29 cellular contexts compared by ENCODE assay signal in the genomic region with DNA sequence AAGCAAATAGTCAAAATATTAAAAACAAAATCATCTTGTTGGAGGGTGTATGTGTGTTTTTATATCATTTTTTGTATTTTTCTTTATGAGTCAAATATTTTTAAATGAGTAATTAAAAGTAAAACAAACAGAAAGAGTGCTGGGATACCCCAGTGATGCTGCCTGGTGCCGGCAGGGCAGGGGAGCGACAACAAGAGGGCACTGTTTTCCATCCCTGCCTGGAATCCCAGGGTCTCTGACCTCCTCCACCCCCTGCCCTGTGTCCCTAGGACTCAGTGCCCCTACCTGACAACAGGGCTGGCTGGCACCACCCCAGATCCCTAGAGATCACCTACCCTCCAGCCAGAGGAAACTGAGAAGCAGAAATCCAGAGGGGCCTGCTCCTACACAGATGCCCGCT. TPM values are rescaled to one million over a fixed set of nuclear protein-coding genes. Genes with fewer than 3 reads are reported as not detected.
DNase-seq lines count a peak whose midpoint lies in the region; TF ChIP-seq lines count a peak whose summit lies in the region.
"Had no signal": no experiment of that assay in that cellular context is flagged by ENCODE, and none has a peak within 500 bp of the region (broad histone marks: within the 10 kb centered on the region; RNA-seq: fewer than 3 reads in every experiment).

No MANE protein-coding gene starts in this region.

- no peaks in the 10 kb centered on the region for H3K9me3 Mint-ChIP-seq in mesothelial cell of epicardium
- H3K9me3 Mint-ChIP-seq: activated B cell treated with CpG ODN at 0.5 μM for 24 hours; activated naive CD4-positive, alpha-beta T cell treated with anti-CD3 and anti-CD28 coated beads for 36 hours had no signal

- no peaks in the 10 kb centered on the region for H4K20me1 ChIP-seq in Loucy (ENCODE audit: insufficient read depth, low read length, poor library complexity, severe bottlenecking)
- H4K20me1 ChIP-seq: BLaER1 had no signal

- no peak overlapping the region for H3K9ac ChIP-seq in Loucy (ENCODE audit: low read depth, low read length, poor library complexity, severe bottlenecking)
- H3K9ac ChIP-seq: BLaER1 had no signal

- H3K4me2 ChIP-seq in Loucy (ENCODE audit: low read depth, low read length, poor library complexity, severe bottlenecking) = no peak overlapping the region
- H3K4me2 ChIP-seq: BLaER1 had no signal

- 0 out of 2 replicates have a peak, but pooled peaks cover 3% of the 10 kb centered on the region for H3F3A ChIP-seq in Loucy (ENCODE audit: low read depth)

- H3K36me3 ChIP-seq in Loucy (ENCODE audit: insufficient read depth, low read length) = no peaks in the 10 kb centered on the region
- H3K36me3 ChIP-seq in brain microvascular endothelial cell (replicated peaks) = no peaks in the 10 kb centered on the region
- H3K36me3 ChIP-seq: adrenal gland, BLaER1, breast epithelium, colonic mucosa, HAP-1, left ventricle myocardium inferior, tibial artery had no signal

- H3K4me3 ChIP-seq in AG09309 (ENCODE audit: control insufficient read depth, low read depth, low read length) = no peak overlapping the region
- H3K4me3 ChIP-seq in Loucy (ENCODE audit: low read length, poor library complexity, severe bottlenecking) = no peak overlapping the region
- H3K4me3 ChIP-seq in brain microvascular endothelial cell (ENCODE audit: low read depth, low read length) = no peak overlapping the region
- H3K4me3 ChIP-seq: adrenal gland, BLaER1, breast epithelium, colonic mucosa, HAP-1, left ventricle myocardium inferior, skin epidermis, tibial artery had no signal

- no peak overlapping the region for H3K27ac Mint-ChIP-seq in mesothelial cell of epicardium
- H3K27ac Mint-ChIP-seq: activated B cell treated with CpG ODN at 0.5 μM for 24 hours; activated naive CD4-positive, alpha-beta T cell treated with anti-CD3 and anti-CD28 coated beads for 36 hours had no signal

- peaks cover 5% of the 10 kb centered on the region for H3K4me1 ChIP-seq in Loucy (ENCODE audit: insufficient read depth, low read length, poor library complexity, severe bottlenecking)
- H3K4me1 ChIP-seq: adrenal gland, breast epithelium had no signal

- H3K9me3 ChIP-seq in Loucy (ENCODE audit: insufficient read depth, low read depth, low read length) = no peaks in the 10 kb centered on the region
- H3K9me3 ChIP-seq: adrenal gland, BLaER1, breast epithelium, colonic mucosa, HAP-1, left ventricle myocardium inferior, tibial artery had no signal

- H3K36me3 Mint-ChIP-seq in mesothelial cell of epicardium = no peaks in the 10 kb centered on the region

- H3K27me3 Mint-ChIP-seq in mesothelial cell of epicardium (ENCODE audit: low read depth) = peaks cover 11% of the 10 kb centered on the region
- H3K27me3 Mint-ChIP-seq: activated B cell treated with CpG ODN at 0.5 μM for 24 hours had no signal

- CTCF ChIA-PET in GM10248 (lab: Yijun Ruan, JAX) = interaction anchor here (1.3 to 4.1 kb wide), 6 partner anchors 12 to 281 kb away, joined by 4 to 44 read pairs (median 5); a partner anchor contains a TSS

- in situ Hi-C loops in brain microvascular endothelial cell (cut with HindIII; ENCODE audit: low pct_ligation_motif_present, low sequenced_read_pairs) = no loop called here

- no peaks in the 10 kb centered on the region for H3K27me3 ChIP-seq in Loucy (ENCODE audit: insufficient read depth, low read length, poor library complexity, severe bottlenecking)
- H3K27me3 ChIP-seq in brain microvascular endothelial cell (replicated peaks) = no peaks in the 10 kb centered on the region
- H3K27me3 ChIP-seq: adrenal gland, BLaER1, breast epithelium, colonic mucosa, tibial artery had no signal

- H3K4me1 Mint-ChIP-seq in mesothelial cell of epicardium = peaks cover 3% of the 10 kb centered on the region

- H2AFZ ChIP-seq in Loucy (ENCODE audit: low read length) = no peak overlapping the region

- H3K27ac ChIP-seq in brain microvascular endothelial cell = no peak overlapping the region
- H3K27ac ChIP-seq: adrenal gland, BLaER1, breast epithelium, colonic mucosa, left ventricle myocardium inferior, skin epidermis, tibial artery had no signal

- TF ChIP-seq CTCF in AG09309 (IDR thresholded peaks at IDR 0.05; ENCODE audit: control insufficient read depth, insufficient read depth, low read depth, low read length, missing control alignments) = peak; percentile 10
- TF ChIP-seq CTCF in Loucy (conservative IDR thresholded peaks at IDR 0.05; ENCODE audit: low read length) = peak; percentile 22; the same call in 1 of the 2 replicates
- peak; percentile 33 for TF ChIP-seq CTCF in brain microvascular endothelial cell (IDR thresholded peaks at IDR 0.05; ENCODE audit: low read depth, low read length, missing control alignments)
- TF ChIP-seq CTCF in GM10248 (IDR thresholded peaks at IDR 0.05; ENCODE audit: control extremely low read depth, extremely low read depth, low read depth, missing control alignments) = no peak
- TF ChIP-seq CTCF in mesothelial cell of epicardium (IDR thresholded peaks at IDR 0.05; ENCODE audit: unreplicated experiment) = no peak

- no peaks in the 10 kb centered on the region for H3K79me2 ChIP-seq in Loucy (ENCODE audit: insufficient read depth, low read length)

- H3K9me2 ChIP-seq in Loucy (replicated peaks; ENCODE audit: low read depth, low read length) = no peaks in the 10 kb centered on the region

- POLR2A ChIA-PET in GM10248 (lab: Yijun Ruan, JAX) = no interaction called here

- H3K4me3 Mint-ChIP-seq in mesothelial cell of epicardium = no peak overlapping the region
- H3K4me3 Mint-ChIP-seq: activated B cell treated with CpG ODN at 0.5 μM for 24 hours; activated naive CD4-positive, alpha-beta T cell treated with anti-CD3 and anti-CD28 coated beads for 36 hours had no signal

- DNase-seq in AG09309 (ENCODE audit: low read depth) (no peak), brain microvascular endothelial cell (no peak), iPS-NIHi7 (ENCODE audit: extremely low spot score) (peak; percentile 59), NCI-H2107 (lab: John Stamatoyannopoulos, UW) (no peak), GM10248 (ENCODE audit: extremely low spot score) (no peak), SK-N-DZ (ENCODE audit: low spot score) (no peak), mesothelial cell of epicardium (ENCODE audit: low spot score in 2 of 2, unreplicated experiment in 2 of 2) (no peak)
- DNase-seq: activated B cell treated with CpG ODN at 0.5 μM for 24 hours; activated naive CD4-positive, alpha-beta T cell treated with anti-CD3 and anti-CD28 coated beads for 36 hours; adrenal gland; colonic mucosa; effector CD8-positive, alpha-beta T cell; erythroblast; hippocampal formation; left ventricle myocardium inferior; mesendoderm; NCI-H1417 treated with DMSO at 0.1 percent for 48 hours; NCI-H2081; NCI-H345; NCI-H82; tibial artery had no signal

RNA-seq across cellular contexts. Expression of a gene that starts 41.9 kb away (rescaled TPM):
- polyA plus RNA-seq in SK-N-DZ (2014; cell fraction: cytosol; rRNA removed) = 218 and 250 TPM in 2 replicates
- polyA plus RNA-seq in SK-N-DZ (2014; cell fraction: nucleus; rRNA removed) = 96.7 and 121 TPM in 2 replicates
- total RNA-seq in mesothelial cell of epicardium = 213 to 222 TPM (median 216 TPM) in 3 replicates

RNA-seq across cellular contexts. Expression of a gene that starts 48.9 kb away (rescaled TPM):
- polyA plus RNA-seq in SK-N-DZ (2014; cell fraction: cytosol; rRNA removed) = 0.18 TPM in 1 of 2 replicates, not detected in the other
- polyA plus RNA-seq in SK-N-DZ (2014; cell fraction: nucleus; rRNA removed) = not detected in 2 replicates
- 0.22 to 0.47 TPM (median 0.27 TPM) in 3 replicates for total RNA-seq in mesothelial cell of epicardium
- total RNA-seq: activated B cell treated with CpG ODN at 0.5 μM for 24 hours; adrenal gland; breast epithelium; left ventricle myocardium inferior; M059J; pulmonary artery endothelial cell; T-helper 2 cell treated with Interferon-gamma antibody and Interleukin-4, amounts not matched to agents 100 ng/mL and 5 ng/mL, for 36 hours had no signal
- polyA plus RNA-seq: adrenal gland had no signal

RNA-seq across cellular contexts. Expression of a gene that starts 54.0 kb away (rescaled TPM):
- polyA plus RNA-seq in SK-N-DZ (2014; cell fraction: cytosol; rRNA removed) = 33.7 and 40.1 TPM in 2 replicates
- polyA plus RNA-seq in SK-N-DZ (2014; cell fraction: nucleus; rRNA removed) = 24.7 and 25.4 TPM in 2 replicates
- 8.4 to 8.9 TPM (median 8.6 TPM) in 3 replicates for total RNA-seq in mesothelial cell of epicardium

Comparison
In these comparisons a context has a peak if more than half of its experiments do, and no peak if none do; other contexts are left out.
1. CTCF ChIP-seq: peak in AG09309 (single experiment), Loucy (single experiment) and brain microvascular endothelial cell (single experiment); none in GM10248 (single experiment) and mesothelial cell of epicardium (single experiment).